Comparison of ENCODE assay signal across 16 cellular contexts in the genomic region with DNA sequence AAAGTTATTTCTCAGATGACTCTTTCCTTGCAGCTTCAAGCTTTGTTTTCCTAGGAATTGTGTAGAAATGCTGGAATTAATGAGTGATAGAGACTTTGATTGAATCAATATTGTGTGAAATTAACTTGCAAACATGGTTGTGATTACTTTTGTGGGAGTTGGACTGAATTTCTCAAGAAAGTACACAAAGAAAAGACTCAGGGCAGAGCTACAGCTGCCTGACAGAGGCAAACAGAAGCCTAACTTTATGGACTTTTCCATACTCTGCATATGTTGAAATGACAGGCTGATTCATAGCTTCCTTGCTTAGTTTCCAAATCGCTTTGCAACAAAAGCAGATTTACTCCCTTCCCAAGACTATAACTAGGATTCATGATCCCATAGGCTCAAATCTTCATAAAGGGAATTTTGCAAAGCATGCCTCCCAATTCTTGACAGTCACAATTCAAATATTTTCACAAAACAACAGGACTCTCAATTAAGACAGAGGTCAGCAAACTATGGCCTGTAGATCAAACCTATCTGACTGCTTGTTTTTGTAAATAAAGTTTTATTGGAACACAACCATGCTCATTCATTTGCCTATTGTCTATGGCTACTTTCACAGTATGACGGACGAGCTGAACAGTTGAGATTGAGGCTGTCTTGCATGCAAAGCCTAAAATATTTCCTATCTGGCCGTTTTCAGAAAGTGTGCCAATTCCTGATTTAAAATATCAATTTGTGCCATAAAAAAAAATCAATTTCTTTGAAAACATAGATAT. TPM values are rescaled to one million over a fixed set of nuclear protein-coding genes. Genes with fewer than 3 reads are reported as not detected.
A peak's percentile ranks its signal among the peaks of the same experiment; 100 is the strongest.
DNase-seq lines count a peak whose midpoint lies in the region; ATAC-seq and TF ChIP-seq lines count a peak whose summit lies in the region.
"Had no signal": no experiment of that assay in that cellular context is flagged by ENCODE, and none has a peak within 500 bp of the region (broad histone marks: within the 10 kb centered on the region; RNA-seq: fewer than 3 reads in every experiment).

No MANE protein-coding gene starts in this region.

- H3K4me1 ChIP-seq in GM23248 (ENCODE audit: insufficient read depth) (peaks cover 33% of the 10 kb centered on the region), adipocyte (ENCODE audit: control insufficient read depth, insufficient read depth, low read length) (peaks cover 45% of the 10 kb centered on the region), psoas muscle (peaks cover 39% of the 10 kb centered on the region)

- peaks cover 15% of the 10 kb centered on the region for H3K36me3 ChIP-seq in GM23248 (ENCODE audit: low read depth)
- H3K36me3 ChIP-seq in adipocyte (ENCODE audit: control insufficient read depth, insufficient read depth, low read length, severe bottlenecking) = peaks cover 24% of the 10 kb centered on the region
- H3K36me3 ChIP-seq in psoas muscle (ENCODE audit: insufficient read depth in 1 of 2, low read depth in 1 of 2) = no peaks in the 10 kb centered on the region
- H3K36me3 ChIP-seq: esophagus muscularis mucosa had no signal

- 76 to 81% methylated on average over 4 of the region's 4 CpGs for WGBS in GM23248 (ENCODE audit: low coverage in 1 of 2, low lambda C conversion rate in 2 of 2, missing lambda C conversion rate in 2 of 2), 2 experiments
- WGBS in psoas muscle, 3 donors = 74 to 77% (median 76%) methylated on average over 4 of the region's 4 CpGs

- H3K4me3 ChIP-seq in GM23248 = no peak overlapping the region
- H3K4me3 ChIP-seq in adipocyte (ENCODE audit: low read length) = no peak overlapping the region
- H3K4me3 ChIP-seq in psoas muscle = no peak overlapping the region

- H3K27me3 ChIP-seq in GM23248 (replicated peaks; ENCODE audit: insufficient read depth) = no peaks in the 10 kb centered on the region
- no peaks in the 10 kb centered on the region for H3K27me3 ChIP-seq in adipocyte (replicated peaks; ENCODE audit: control insufficient read depth, insufficient read depth, low read length)
- H3K27me3 ChIP-seq in psoas muscle (ENCODE audit: insufficient read depth in 3 of 3, low read length in 2 of 3) = no peaks in the 10 kb centered on the region
- H3K27me3 ChIP-seq: esophagus muscularis mucosa had no signal

- peaks cover 44% of the 10 kb centered on the region for H3F3A ChIP-seq in GM23248 (ENCODE audit: insufficient read depth)

- peaks cover 100% of the 10 kb centered on the region for H3K79me2 ChIP-seq in GM23248 (ENCODE audit: insufficient read depth)

- intact Hi-C loops in psoas muscle (cut with DNase I) = no loop called here

- no peaks in the 10 kb centered on the region for H3K9me2 ChIP-seq in GM23248 (ENCODE audit: insufficient read depth)

- DNase-seq in GM23248 (peak; percentile 79), adipocyte (ENCODE audit: low read depth) (peak; percentile 87), fibroblast of the conjunctiva (ENCODE audit: low read depth) (peak; percentile 39), psoas muscle (no peak), germinal center (ENCODE audit: low spot score) (no peak), Ammon's horn (ENCODE audit: low spot score) (no peak), ACHN (no peak), cerebellar cortex (ENCODE audit: low spot score) (no peak)
- DNase-seq: CD8-positive, alpha-beta memory T cell; cerebellar nuclear complex; GF-D8; islet precursor cell; natural killer cell had no signal

- no peak for ATAC-seq in psoas muscle
- ATAC-seq: HCT116, natural killer cell had no signal

- no peak overlapping the region for H2AFZ ChIP-seq in GM23248

- TF ChIP-seq CTCF in psoas muscle (IDR thresholded peaks at IDR 0.05) = no peak

- H3K9me3 ChIP-seq in GM23248 (ENCODE audit: low read depth) (no peaks in the 10 kb centered on the region), adipocyte (ENCODE audit: control insufficient read depth, low read length) (no peaks in the 10 kb centered on the region), psoas muscle (no peaks in the 10 kb centered on the region)
- H3K9me3 ChIP-seq: esophagus muscularis mucosa had no signal

- H3K27ac ChIP-seq in GM23248 (peak overlapping the region; percentile 73), psoas muscle (peak overlapping the region; percentile 37)
- H3K27ac ChIP-seq: VCaP had no signal

- in situ Hi-C loops in GM23248 (cut with MboI) = no loop called here
- in situ Hi-C loops in ACHN (cut with HindIII; ENCODE audit: low pct_ligation_motif_present, low pct_unique_long_range_greater_than_20kb, low sequenced_read_pairs) = no loop called here

- H3K4me2 ChIP-seq in GM23248 (ENCODE audit: unreplicated experiment) = peak overlapping the region; percentile 13

- H3K9ac ChIP-seq in GM23248 = peak overlapping the region; percentile 46
- H3K9ac ChIP-seq in adipocyte (ENCODE audit: low read length) = peak overlapping the region; percentile 3

- H4K20me1 ChIP-seq in GM23248 (ENCODE audit: insufficient read depth) = no peaks in the 10 kb centered on the region

RNA-seq across cellular contexts. Expression of gene NRP1, which starts 27.5 kb away (rescaled TPM):
- total RNA-seq in GM23248 (2014; rRNA removed; shearing (Covaris generic)) = 134 and 152 TPM in 2 replicates
- polyA plus RNA-seq in GM23248 (2016; fragmentation: Nextera tagmentation; extraction: Ambion mirVana) (175 and 184 TPM in 2 replicates), psoas muscle (10 to 100 TPM; 10.9 to 31.2 (median 11.4) TPM)
- total RNA-seq in psoas muscle = 10 to 100 TPM; 29.1 to 54.8 (median 42.9) TPM
- polyA plus RNA-seq: CD8-positive, alpha-beta memory T cell had no signal

Comparison
In these comparisons a context has a peak if more than half of its experiments do, and no peak if none do; other contexts are left out.
1. DNase-seq: peak in GM23248 (single experiment), adipocyte (single experiment) and fibroblast of the conjunctiva (single experiment); none in psoas muscle (0 of 2), germinal center (single experiment), Ammon's horn (single experiment), ACHN (single experiment) and cerebellar cortex (single experiment).